Comparison of ENCODE assay signal across 18 cellular contexts in genomic region chr16:55043499-55043898, GRCh38.
DNase-seq lines count a peak whose midpoint lies in the region; ATAC-seq, FAIRE-seq and TF ChIP-seq lines count a peak whose summit lies in the region.
"Had no signal": no experiment of that assay in that cellular context is flagged by ENCODE, and none has a peak within 500 bp of the region (broad histone marks: within the 10 kb centered on the region; RNA-seq: fewer than 3 reads in every experiment).

No MANE protein-coding gene starts in this region.

- peaks cover 2% of the 10 kb centered on the region for H3K27me3 Mint-ChIP-seq in neural progenitor cell (ENCODE audit: insufficient read depth, low read depth)

- no peak overlapping the region; the same call in 1 of the 2 replicates for H4K8ac ChIP-seq in H1 (ENCODE audit: extremely low read depth, insufficient read depth, low read length)

- H2AK5ac ChIP-seq in H1 (ENCODE audit: low read depth, low read length), result no peak overlapping the region

- CTCF ChIA-PET in H1 (lab: Charles Lee; ENCODE audit: partially characterized antibody), result interaction anchor here (0.6 to 14.3 kb wide), 32 partner anchors 8 to 1494 kb away, joined by 3 to 145 read pairs (median 4); no protein-coding TSS in a partner anchor

- H3F3A ChIP-seq in neural progenitor cell (ENCODE audit: low read depth), result no peaks in the 10 kb centered on the region

- 79% methylated on average over 3 of the region's 3 CpGs; no CpG with 5 or more reads in 1 of the 2 experiments for WGBS in H1 (ENCODE audit: extremely low coverage in 1 of 2, insufficient coverage in 1 of 2, insufficient read length in 1 of 2, insufficient replicate concordance in 2 of 2, low coverage in 1 of 2, low lambda C conversion rate in 2 of 2, missing lambda C conversion rate in 1 of 2), 2 experiments

- H3K27ac ChIP-seq in DND-41 (ENCODE audit: low read length), result no peak overlapping the region
- H3K27ac ChIP-seq in H1 (ENCODE audit: low read depth, low read length), result no peak overlapping the region
- H3K27ac ChIP-seq in neural progenitor cell, result no peak overlapping the region
- no peak overlapping the region for H3K27ac ChIP-seq in effector memory CD4-positive, alpha-beta T cell (ENCODE audit: insufficient read depth, low read length, poor library complexity, severe bottlenecking)
- H3K27ac ChIP-seq: A549; BLaER1 treated with 17β-estradiol and CSF1 and Interleukin-3, amounts not matched to agents 10 nM and 100 nM had no signal

- no peak overlapping the region for H2BK120ac ChIP-seq in H1 (replicated peaks; ENCODE audit: low read depth, low read length)

- no peak overlapping the region for H4K91ac ChIP-seq in H1 (replicated peaks; ENCODE audit: insufficient read length, low read length)

- no peak overlapping the region for H3K56ac ChIP-seq in H1 (replicated peaks; ENCODE audit: insufficient read length, low read depth, low read length)

- TF ChIP-seq RAD21 in H1 (IDR thresholded peaks at IDR 0.05 in 1 of 2, conservative IDR thresholded peaks at IDR 0.05 in 1 of 2; ENCODE audit: low read depth in 2 of 2, low read length in 2 of 2), result peak; percentile 14 to 50; a peak in 3 of 4 replicates

- H3K27me3 ChIP-seq in DND-41 (ENCODE audit: insufficient read depth, low read length, poor library complexity) (no peaks in the 10 kb centered on the region), H1 (replicated peaks in 1 of 4; ENCODE audit: control insufficient read depth in 3 of 4, extremely low read depth in 1 of 4, insufficient read depth in 3 of 4, low read length in 3 of 4) (0 out of 7 replicates have a peak, but pooled peaks cover 0 to 2% (median 0%) of the 10 kb centered on the region in 4 experiments), neural progenitor cell (no peaks in the 10 kb centered on the region)
- H3K27me3 ChIP-seq in effector memory CD4-positive, alpha-beta T cell (replicated peaks; ENCODE audit: control insufficient read depth, insufficient read depth, low read length, poor library complexity, severe bottlenecking), result no peaks in the 10 kb centered on the region
- H3K27me3 ChIP-seq: BLaER1 treated with 17β-estradiol and CSF1 and Interleukin-3, amounts not matched to agents 10 nM and 100 nM had no signal

- H3K4me3 Mint-ChIP-seq in neural progenitor cell, result no peak overlapping the region
- H3K4me3 Mint-ChIP-seq: CD8-positive, alpha-beta memory T cell had no signal

- H2BK5ac ChIP-seq in H1 (ENCODE audit: low read depth, low read length), result no peak overlapping the region

- H3K4me2 ChIP-seq in DND-41 (ENCODE audit: insufficient read depth, low read length) (no peak overlapping the region), H1 (ENCODE audit: insufficient read depth in 1 of 2, low read depth in 2 of 2, low read length in 2 of 2) (no peak overlapping the region), neural progenitor cell (no peak overlapping the region)
- H3K4me2 ChIP-seq: A549; BLaER1 treated with 17β-estradiol and CSF1 and Interleukin-3, amounts not matched to agents 10 nM and 100 nM; SK-N-SH had no signal

- H3K14ac ChIP-seq in H1 (ENCODE audit: insufficient read length), result no peak overlapping the region

- no peak overlapping the region for H3K4ac ChIP-seq in H1 (replicated peaks; ENCODE audit: insufficient read length, low read depth, low read length)

- H3K18ac ChIP-seq in H1 (ENCODE audit: extremely low read depth, low read length), result no peak overlapping the region

- no peak overlapping the region for H3K23ac ChIP-seq in H1 (ENCODE audit: insufficient read length)

- no peaks in the 10 kb centered on the region for H3K9me3 ChIP-seq in DND-41 (ENCODE audit: insufficient read depth, low read length, severe bottlenecking)
- no peaks in the 10 kb centered on the region for H3K9me3 ChIP-seq in H1 (ENCODE audit: insufficient read depth in 2 of 2, low read depth in 1 of 2, low read length in 1 of 2)
- H3K9me3 ChIP-seq in neural progenitor cell (ENCODE audit: low read depth), result no peaks in the 10 kb centered on the region
- H3K9me3 ChIP-seq in effector memory CD4-positive, alpha-beta T cell (ENCODE audit: control insufficient read depth, low read length), result no peaks in the 10 kb centered on the region
- H3K9me3 ChIP-seq: A549; BLaER1 treated with 17β-estradiol and CSF1 and Interleukin-3, amounts not matched to agents 10 nM and 100 nM; HAP-1; SK-N-SH had no signal

- no peaks in the 10 kb centered on the region; the same call in 1 of the 2 replicates for H3K23me2 ChIP-seq in H1 (ENCODE audit: low read depth, low read length)

- TF ChIP-seq POLR2A in NB4 (IDR thresholded peaks at IDR 0.05; ENCODE audit: extremely low read depth, insufficient read length) (no peak), H1 (IDR thresholded peaks at IDR 0.05; ENCODE audit: control extremely low read depth in 1 of 2, low read depth in 2 of 2, low read length in 2 of 2) (no peak)

- H3K36me3 Mint-ChIP-seq in neural progenitor cell, result no peaks in the 10 kb centered on the region
- H3K36me3 Mint-ChIP-seq: CD8-positive, alpha-beta memory T cell had no signal

- TF ChIP-seq CTCF in DND-41 (IDR thresholded peaks at IDR 0.05; ENCODE audit: borderline replicate concordance, extremely low read depth, low read length, poor library complexity, severe bottlenecking) (peak; percentile 8), NB4 (IDR thresholded peaks at IDR 0.05; ENCODE audit: low read depth, low read length) (peak; percentile 39), H1 (IDR thresholded peaks at IDR 0.05; ENCODE audit: control extremely low read depth in 1 of 3, insufficient read depth in 1 of 3, low read depth in 1 of 3, low read length in 3 of 3) (peak; percentile 24 to 45 (median 39)), neural progenitor cell (IDR thresholded peaks at IDR 0.05) (peak; percentile 45)

- no peak for DNase-seq in DND-41
- peak; percentile 47 for DNase-seq in NB4 (ENCODE audit: low read depth)
- no peak for DNase-seq in H1 (ENCODE audit: low read depth in 1 of 2, low spot score in 2 of 2)
- DNase-seq in neural progenitor cell (ENCODE audit: low spot score), result peak; percentile 35
- no peak for DNase-seq in middle frontal gyrus (ENCODE audit: extremely low spot score, low spot score)
- no peak for DNase-seq in effector memory CD4-positive, alpha-beta T cell
- DNase-seq: CD8-positive, alpha-beta memory T cell; NCI-H1105; NCI-H2081; NCI-H2171 treated with DMSO at 0.1 percent for 48 hours; NK-92 treated with Interleukin-12 subunit alpha and Interleukin-12 subunit beta, amount 100 ng/mL, for 24 hours; OCI-M1; SHP77 treated with DMSO at 0.1 percent for 48 hours; SK-N-SH had no signal

- H3K9ac ChIP-seq in DND-41 (ENCODE audit: low read depth, low read length) (no peak overlapping the region), H1 (replicated peaks in 1 of 4; ENCODE audit: extremely low read depth in 1 of 4, low read depth in 3 of 4, low read length in 3 of 4) (no peak overlapping the region), neural progenitor cell (no peak overlapping the region)
- H3K9ac ChIP-seq: BLaER1 treated with 17β-estradiol and CSF1 and Interleukin-3, amounts not matched to agents 10 nM and 100 nM; SK-N-SH had no signal

- H3K9me3 Mint-ChIP-seq in neural progenitor cell, result no peaks in the 10 kb centered on the region
- H3K9me3 Mint-ChIP-seq: CD8-positive, alpha-beta memory T cell had no signal

- H2BK15ac ChIP-seq in H1 (ENCODE audit: low read length), result no peak overlapping the region

- no peaks in the 10 kb centered on the region for H4K20me1 ChIP-seq in DND-41 (ENCODE audit: insufficient read depth, low read length)
- no peaks in the 10 kb centered on the region for H4K20me1 ChIP-seq in H1 (replicated peaks in 1 of 2; ENCODE audit: control insufficient read depth in 1 of 2, insufficient read depth in 2 of 2, low read length in 2 of 2)
- no peaks in the 10 kb centered on the region for H4K20me1 ChIP-seq in neural progenitor cell (ENCODE audit: low read depth)
- H4K20me1 ChIP-seq: BLaER1 treated with 17β-estradiol and CSF1 and Interleukin-3, amounts not matched to agents 10 nM and 100 nM had no signal

- H3K79me1 ChIP-seq in H1 (ENCODE audit: low read depth, low read length), result no peaks in the 10 kb centered on the region

- ATAC-seq in DND-41 (ENCODE audit: insufficient read depth, low read depth) (no peak), HG02623 (IDR thresholded peaks at IDR 0.05; ENCODE audit: unreplicated experiment) (no peak)
- ATAC-seq: A549 had no signal

- TF ChIP-seq EP300 in H1 (IDR thresholded peaks at IDR 0.05; ENCODE audit: borderline replicate concordance in 1 of 2, low read depth in 2 of 2, low read length in 2 of 2), result no peak

- H3K4me3 ChIP-seq in DND-41 (ENCODE audit: low read depth in 1 of 2, low read length in 2 of 2) (no peak overlapping the region), NB4 (ENCODE audit: low read depth, low read length) (no peak overlapping the region), H1 (ENCODE audit: extremely low read depth in 1 of 4, insufficient read depth in 2 of 4, low read depth in 3 of 4, low read length in 4 of 4) (no peak overlapping the region), neural progenitor cell (no peak overlapping the region)
- no peak overlapping the region for H3K4me3 ChIP-seq in effector memory CD4-positive, alpha-beta T cell (ENCODE audit: insufficient read depth, low read depth, low read length, poor library complexity, severe bottlenecking)
- H3K4me3 ChIP-seq: A549; BLaER1 treated with 17β-estradiol and CSF1 and Interleukin-3, amounts not matched to agents 10 nM and 100 nM; HAP-1 had no signal

- no peaks in the 10 kb centered on the region for H3K4me1 ChIP-seq in DND-41 (ENCODE audit: insufficient read depth, low read length)
- H3K4me1 ChIP-seq in H1 (replicated peaks in 1 of 4; ENCODE audit: control insufficient read depth in 3 of 4, insufficient read depth in 4 of 4, low read length in 3 of 4), result no peaks in the 10 kb centered on the region
- H3K4me1 ChIP-seq in neural progenitor cell, result no peaks in the 10 kb centered on the region
- no peaks in the 10 kb centered on the region for H3K4me1 ChIP-seq in effector memory CD4-positive, alpha-beta T cell (ENCODE audit: control insufficient read depth, insufficient read depth, low read length, poor library complexity, severe bottlenecking)
- H3K4me1 ChIP-seq: A549; BLaER1 treated with 17β-estradiol and CSF1 and Interleukin-3, amounts not matched to agents 10 nM and 100 nM; HAP-1 had no signal

- no peak overlapping the region for H2BK12ac ChIP-seq in H1 (ENCODE audit: low read depth, low read length)

- FAIRE-seq in H1 (lab: Jason Lieb, UNC), result no peak
- FAIRE-seq: A549 had no signal

- H3K4me1 Mint-ChIP-seq in neural progenitor cell, result peaks cover 9% of the 10 kb centered on the region
- H3K4me1 Mint-ChIP-seq: CD8-positive, alpha-beta memory T cell had no signal

- H3K36me3 ChIP-seq in DND-41 (ENCODE audit: insufficient read depth, low read length), result no peaks in the 10 kb centered on the region
- no peaks in the 10 kb centered on the region for H3K36me3 ChIP-seq in H1 (ENCODE audit: control insufficient read depth in 2 of 4, insufficient read depth in 4 of 4, low read length in 3 of 4)
- H3K36me3 ChIP-seq in neural progenitor cell, result no peaks in the 10 kb centered on the region
- no peaks in the 10 kb centered on the region for H3K36me3 ChIP-seq in effector memory CD4-positive, alpha-beta T cell (ENCODE audit: control insufficient read depth, insufficient read depth, low read length)
- H3K36me3 ChIP-seq: BLaER1 treated with 17β-estradiol and CSF1 and Interleukin-3, amounts not matched to agents 10 nM and 100 nM; HAP-1 had no signal

- H4K5ac ChIP-seq in H1 (ENCODE audit: insufficient read length, low read depth, low read length), result no peak overlapping the region

- H3K79me2 ChIP-seq in DND-41 (ENCODE audit: insufficient read depth, low read length) (no peaks in the 10 kb centered on the region), H1 (ENCODE audit: control insufficient read depth in 1 of 2, insufficient read depth in 2 of 2, low read length in 2 of 2) (no peaks in the 10 kb centered on the region), neural progenitor cell (ENCODE audit: low read depth) (no peaks in the 10 kb centered on the region)

- peak overlapping the region; percentile 14 for H3K27ac Mint-ChIP-seq in neural progenitor cell
- H3K27ac Mint-ChIP-seq: CD8-positive, alpha-beta memory T cell had no signal

- POLR2A ChIA-PET in H1 (lab: Charles Lee; ENCODE audit: partially characterized antibody), result no interaction called here

- H2AFZ ChIP-seq in DND-41 (ENCODE audit: low read depth, low read length), result no peak overlapping the region
- no peak overlapping the region for H2AFZ ChIP-seq in H1 (ENCODE audit: low read length)
- no peak overlapping the region for H2AFZ ChIP-seq in neural progenitor cell (replicated peaks)

- no peak overlapping the region for H2BK20ac ChIP-seq in H1 (ENCODE audit: low read length)

Comparison
In these comparisons a context has a peak if more than half of its experiments do, and no peak if none do; other contexts are left out.
1. DNase-seq: peak in NB4 (single experiment) and neural progenitor cell (single experiment); none in DND-41 (single experiment), H1 (0 of 2), middle frontal gyrus (single experiment) and effector memory CD4-positive, alpha-beta T cell (0 of 3).
2. Peak in every context shown above with its lines, with median percentiles within 50 percentile points of each other: CTCF ChIP-seq.